8 cellular contexts compared by ENCODE assay signal in the genomic region with DNA sequence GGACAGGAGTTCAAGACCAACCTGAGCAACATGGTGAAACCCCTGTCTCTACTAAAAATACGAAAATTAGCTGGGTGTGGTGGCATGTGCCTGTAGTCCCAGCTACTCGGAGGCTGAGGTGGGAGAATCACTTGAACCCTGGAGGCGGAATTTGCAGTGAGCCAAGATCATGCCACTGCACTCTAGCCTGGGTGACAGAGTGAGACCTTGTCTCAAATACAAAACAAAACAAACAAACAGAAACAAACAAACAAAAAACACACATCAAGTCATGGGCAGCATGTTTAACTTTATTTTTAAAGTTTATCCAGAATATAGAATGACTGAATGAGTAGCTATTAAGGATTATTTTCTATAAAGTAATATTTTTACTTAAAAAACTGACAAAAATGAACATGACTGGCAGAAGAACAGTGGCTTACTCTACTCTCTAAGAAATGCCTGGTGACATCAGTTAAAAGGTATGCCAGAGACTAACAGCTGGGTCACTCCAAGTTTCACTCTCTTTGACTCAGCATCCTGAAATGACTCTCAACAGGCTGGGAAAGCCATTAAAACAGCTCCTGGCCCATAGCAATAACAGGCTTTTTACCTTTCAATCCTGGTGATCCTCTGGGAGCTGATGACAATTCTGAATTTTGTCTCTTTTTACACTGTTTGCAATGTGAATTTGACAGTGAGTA.
DNase-seq lines count a peak whose midpoint lies in the region; ATAC-seq and TF ChIP-seq lines count a peak whose summit lies in the region.

No MANE protein-coding gene starts in this region.

- H3K27ac ChIP-seq in prostate gland: no peak overlapping the region
- H3K27ac ChIP-seq in colonic mucosa: no peak overlapping the region

- intact Hi-C loops in prostate gland (cut with DNase I): no loop called here
- intact Hi-C loops in colonic mucosa (cut with DNase I): no loop called here

- no peak for TF ChIP-seq POLR2A in prostate gland (IDR thresholded peaks at IDR 0.05)

- H3K9ac ChIP-seq in colonic mucosa (ENCODE audit: low read depth in 2 of 2, low read length in 2 of 2): no peak overlapping the region

- no peak overlapping the region for H3K4me3 ChIP-seq in cardiac fibroblast (replicated peaks in 1 of 2; ENCODE audit: low read depth in 2 of 2, low read length in 2 of 2)
- no peak overlapping the region for H3K4me3 ChIP-seq in prostate gland
- H3K4me3 ChIP-seq in colonic mucosa: no peak overlapping the region

- DNase-seq in HCEC 1CT: peak; percentile 93
- DNase-seq in LoVo (ENCODE audit: low spot score): peak; percentile 63
- peak; percentile 81 to 95 for DNase-seq in cardiac fibroblast (ENCODE audit: low read depth in 2 of 2)
- peak; percentile 95 for DNase-seq in myocyte (ENCODE audit: low read depth)
- no peak for DNase-seq in prostate gland (ENCODE audit: low spot score)
- no peak for DNase-seq in stimulated activated CD4-positive, alpha-beta T cell treated with anti-CD3 and anti-CD28 coated beads, Interleukin-2, amount 100 ng/mL, for 48 hours
- DNase-seq in colonic mucosa: no peak

- peaks cover 4% of the 10 kb centered on the region for H3K4me1 ChIP-seq in prostate gland (replicated peaks)
- no peaks in the 10 kb centered on the region for H3K4me1 ChIP-seq in colonic mucosa

- TF ChIP-seq CTCF in cardiac fibroblast (IDR thresholded peaks at IDR 0.05; ENCODE audit: low read depth, low read length) (no peak), prostate gland (IDR thresholded peaks at IDR 0.05) (no peak), colonic mucosa (IDR thresholded peaks at IDR 0.05) (no peak)

- no peaks in the 10 kb centered on the region for H3K36me3 ChIP-seq in prostate gland
- no peaks in the 10 kb centered on the region for H3K36me3 ChIP-seq in colonic mucosa

- H3K9me3 ChIP-seq in prostate gland (no peaks in the 10 kb centered on the region), colonic mucosa (no peaks in the 10 kb centered on the region)

- 89% methylated on average over 3 of the region's 3 CpGs for WGBS in prostate gland

- no peaks in the 10 kb centered on the region for H3K27me3 ChIP-seq in prostate gland (replicated peaks; ENCODE audit: insufficient read depth)
- no peaks in the 10 kb centered on the region for H3K27me3 ChIP-seq in colonic mucosa

- ATAC-seq in GM18511 (IDR thresholded peaks at IDR 0.05; ENCODE audit: unreplicated experiment): peak; percentile 83

Comparison
In these comparisons a context has a peak if more than half of its experiments do, and no peak if none do; other contexts are left out.
1. DNase-seq: peak in HCEC 1CT (single experiment), LoVo (single experiment), cardiac fibroblast (2 of 2) and myocyte (single experiment); none in prostate gland (single experiment), stimulated activated CD4-positive, alpha-beta T cell treated with anti-CD3 and anti-CD28 coated beads, Interleukin-2, amount 100 ng/mL, for 48 hours (0 of 2) and colonic mucosa (single experiment).